Comparison of ENCODE assay signal across 12 cellular contexts in the genomic region with DNA sequence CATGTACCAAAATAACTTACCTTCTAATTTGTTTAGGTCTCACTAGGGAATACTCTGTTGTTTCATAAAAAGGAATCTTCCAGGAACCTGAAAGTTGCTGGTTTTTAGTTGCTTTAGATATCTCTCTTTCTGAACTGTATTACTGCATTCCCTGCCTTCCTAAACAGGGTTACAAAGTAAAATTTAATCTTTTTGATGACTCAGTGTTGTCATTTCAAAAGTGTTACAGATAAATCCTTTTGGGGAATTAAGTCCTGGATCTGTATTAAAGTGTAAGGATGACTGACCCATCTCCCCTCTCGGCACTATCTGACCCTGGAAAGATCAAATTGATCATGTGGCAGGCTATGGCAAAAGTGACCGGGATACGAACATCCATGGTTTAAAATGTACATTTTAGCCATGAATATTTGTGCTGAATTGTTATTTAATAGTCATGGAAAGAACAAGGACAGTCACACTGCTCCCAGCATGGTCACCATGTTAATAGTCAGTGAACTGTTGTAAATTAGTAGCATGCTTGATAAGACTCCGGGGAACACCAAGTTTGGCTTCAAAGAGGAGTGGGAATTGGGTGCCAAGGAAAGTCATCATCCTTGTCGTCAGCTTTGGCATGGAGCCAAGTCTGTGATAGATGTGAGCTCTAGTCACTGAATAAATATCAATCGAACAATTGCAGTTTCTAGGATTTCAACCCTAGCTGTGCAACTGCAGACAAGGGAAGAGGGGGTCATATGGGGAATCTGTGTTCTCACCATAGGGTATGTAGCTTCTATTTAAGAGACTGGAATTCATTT. TPM values are rescaled to one million over a fixed set of nuclear protein-coding genes. Genes with fewer than 3 reads are reported as not detected.
A peak's percentile ranks its signal among the peaks of the same experiment; 100 is the strongest.
DNase-seq lines count a peak whose midpoint lies in the region; ATAC-seq lines count a peak whose summit lies in the region.
"Had no signal": no experiment of that assay in that cellular context is flagged by ENCODE, and none has a peak within 500 bp of the region (broad histone marks: within the 10 kb centered on the region; RNA-seq: fewer than 3 reads in every experiment).

No MANE protein-coding gene starts in this region.

- in situ Hi-C loops in ACHN (cut with HindIII; ENCODE audit: low pct_ligation_motif_present, low pct_unique_long_range_greater_than_20kb, low sequenced_read_pairs): no loop called here

- intact Hi-C loops in left cardiac atrium (cut with DNase I): no loop called here

- DNase-seq in ACHN (peak; percentile 22), NCI-H1092 (lab: John Stamatoyannopoulos, UW) (peak; percentile 38), RKO (ENCODE audit: low spot score) (peak; percentile 49), left cardiac atrium (peak; percentile 68), NCI-H526 treated with DMSO at 0.1 percent for 48 hours (lab: John Stamatoyannopoulos, UW) (no peak), GM19238 (ENCODE audit: insufficient read length, low spot score) (no peak), SKM-1 treated with dmso at 0.1 percent for 144 hours (lab: John Stamatoyannopoulos, UW; ENCODE audit: unreplicated experiment) (no peak)
- DNase-seq: activated gamma-delta T cell; esophagus squamous epithelium; MV-4-11; stimulated activated CD4-positive, alpha-beta T cell treated with anti-CD3 and anti-CD28 coated beads, Interleukin-4, amount 100 ng/mL, for 4 hours had no signal

- no peak for ATAC-seq in left cardiac atrium
- ATAC-seq in HG02981 (IDR thresholded peaks at IDR 0.05; ENCODE audit: unreplicated experiment): no peak

RNA-seq across cellular contexts. Expression of gene PLEKHA3, which starts 4.2 kb away (rescaled TPM):
- total RNA-seq in left cardiac atrium: 10 to 100 TPM; 34.0 to 54.1 TPM

RNA-seq across cellular contexts. Expression of gene FKBP7, which starts 6.0 kb away (rescaled TPM):
- 10 to 100 TPM; 12.7 to 13.5 TPM for total RNA-seq in left cardiac atrium

RNA-seq across cellular contexts. Expression of gene PJVK, which starts 33.3 kb away (rescaled TPM):
- total RNA-seq in left cardiac atrium: 1 to 10 TPM; 1.2 to 1.4 TPM

RNA-seq across cellular contexts. Expression of gene PRKRA, which starts 33.5 kb away (rescaled TPM):
- 10 to 100 TPM; 32.1 to 44.3 TPM for total RNA-seq in left cardiac atrium

Comparison
In these comparisons a context has a peak if more than half of its experiments do, and no peak if none do; other contexts are left out.
1. DNase-seq: peak in ACHN (single experiment), NCI-H1092 (single experiment), RKO (single experiment) and left cardiac atrium (single experiment); none in NCI-H526 treated with DMSO at 0.1 percent for 48 hours (single experiment), GM19238 (single experiment) and SKM-1 treated with dmso at 0.1 percent for 144 hours (single experiment).